34 cellular contexts compared by ENCODE assay signal in the genomic region with DNA sequence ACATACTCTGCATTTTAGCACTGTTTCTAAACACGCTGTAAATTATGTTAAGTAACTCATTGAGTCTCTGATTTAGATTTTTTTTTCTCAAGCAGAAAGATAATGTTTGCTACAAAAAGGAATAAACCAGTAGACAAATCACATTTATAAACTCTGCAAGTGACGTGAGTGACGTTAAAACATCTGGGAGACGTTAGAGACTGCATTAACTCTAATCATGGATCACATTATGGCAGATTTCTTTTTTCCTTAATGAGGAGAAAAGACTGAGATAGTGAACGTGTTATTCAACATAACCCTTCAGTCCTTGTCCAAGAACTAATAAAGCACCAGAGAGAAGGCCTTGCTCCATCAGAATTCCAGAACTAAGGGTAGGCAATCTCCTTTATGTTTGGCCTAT. TPM values are rescaled to one million over a fixed set of nuclear protein-coding genes. Genes with fewer than 3 reads are reported as not detected.
"Had no signal": no experiment of that assay in that cellular context is flagged by ENCODE, and none has a peak within 500 bp of the region (broad histone marks: within the 10 kb centered on the region; RNA-seq: fewer than 3 reads in every experiment).

No MANE protein-coding gene starts in this region.

- H3K9me3 ChIP-seq: body of pancreas, gastrocnemius medialis, heart left ventricle had no signal

- H3K4me3 Mint-ChIP-seq: activated B cell treated with CpG ODN at 0.5 μM for 24 hours; activated CD8-positive, alpha-beta T cell treated with anti-CD3 and anti-CD28 coated beads for 36 hours; activated naive CD8-positive, alpha-beta T cell; activated T-cell treated with anti-CD3 and anti-CD28 coated beads, Interleukin-2, amount 50 U/mL, for 4 hours; activated T-helper 17 cell treated with anti-CD3 and anti-CD28 coated beads, Interleukin-2, amount 50 U/mL, for 72 hours; T-cell; T-helper 1 cell treated with Interleukin-12 subunit alpha and Interleukin-12 subunit beta and Interleukin-4 antibody, amounts not matched to agents 30 μg/mL and 1 μg/mL, for 36 hours; T-helper 2 cell treated with Interferon-gamma antibody and Interleukin-4, amounts not matched to agents 5 μg/mL and 100 μg/mL, for 36 hours had no signal

- H3K27me3 ChIP-seq: body of pancreas, gastrocnemius medialis, heart left ventricle had no signal

- ATAC-seq: activated CD4-positive, CD25-positive, alpha-beta regulatory T cell treated with anti-CD3 and anti-CD28 coated beads, Interleukin-2, amount 50 U/mL, for 24 hours; activated CD8-positive, alpha-beta T cell treated with anti-CD3 and anti-CD28 coated beads for 36 hours; activated T-cell treated with anti-CD3 and anti-CD28 coated beads, Interleukin-2, amount 50 U/mL, for 4 hours; activated T-helper 17 cell treated with anti-CD3 and anti-CD28 coated beads, Interleukin-2, amount 50 U/mL, for 72 hours; body of pancreas; esophagus mucosa; foreskin keratinocyte; gastrocnemius medialis; heart left ventricle; T-cell had no signal

- H3K4me3 ChIP-seq: body of pancreas, gastrocnemius medialis, heart left ventricle had no signal

- DNase-seq: activated B cell treated with CpG ODN at 0.5 μM for 24 hours; activated CD4-positive, alpha-beta T cell treated with anti-CD3 and anti-CD28 coated beads for 48 hours; activated CD4-positive, alpha-beta T cell treated with anti-CD3 and anti-CD28 coated beads, Interleukin-2, amount 50 U/mL, for 1 hour; activated CD4-positive, alpha-beta T cell treated with anti-CD3 and anti-CD28 coated beads, Interleukin-2, amount 50 U/mL, for 48 hours; activated CD8-positive, alpha-beta memory T cell treated with anti-CD3 and anti-CD28 coated beads for 24 hours; activated CD8-positive, alpha-beta T cell treated with anti-CD3 and anti-CD28 coated beads for 36 hours; activated effector memory CD4-positive, alpha-beta T cell treated with Interleukin-2 at 50 U/mL for 16 hours; activated gamma-delta T cell treated with Interleukin-2 at 50 U/mL for 16 hours; activated naive CD4-positive, alpha-beta T cell treated with anti-CD3 and anti-CD28 coated beads, Interleukin-2, amount 50 U/mL, for 16 hours; activated naive CD4-positive, alpha-beta T cell treated with Interleukin-2 at 50 U/mL for 16 hours; activated T-cell treated with anti-CD3 and anti-CD28 coated beads, Interleukin-2, amount 50 U/mL, for 4 hours; amniotic stem cell; anterior cingulate cortex; body of pancreas; caudate nucleus; cortex of kidney; dermis blood vessel endothelial cell; effector CD8-positive, alpha-beta T cell; foreskin keratinocyte; gastrocnemius medialis; glutamatergic neuron; heart left ventricle; T-cell; T1000; WERI-Rb-1 had no signal

- H3K27ac Mint-ChIP-seq: activated B cell treated with CpG ODN at 0.5 μM for 24 hours; activated CD8-positive, alpha-beta T cell treated with anti-CD3 and anti-CD28 coated beads for 36 hours; activated naive CD8-positive, alpha-beta T cell; activated T-helper 17 cell treated with anti-CD3 and anti-CD28 coated beads, Interleukin-2, amount 50 U/mL, for 72 hours; T-cell; T-helper 1 cell treated with Interleukin-12 subunit alpha and Interleukin-12 subunit beta and Interleukin-4 antibody, amounts not matched to agents 30 μg/mL and 1 μg/mL, for 36 hours; T-helper 2 cell treated with Interferon-gamma antibody and Interleukin-4, amounts not matched to agents 5 μg/mL and 100 μg/mL, for 36 hours had no signal

- FAIRE-seq: colon, endometrium, endothelial cell of umbilical vein had no signal

- H3K9me3 Mint-ChIP-seq: activated B cell treated with CpG ODN at 0.5 μM for 24 hours; activated CD8-positive, alpha-beta T cell treated with anti-CD3 and anti-CD28 coated beads for 36 hours; activated T-cell treated with anti-CD3 and anti-CD28 coated beads, Interleukin-2, amount 50 U/mL, for 4 hours; activated T-helper 17 cell treated with anti-CD3 and anti-CD28 coated beads, Interleukin-2, amount 50 U/mL, for 72 hours; T-cell; T-helper 1 cell treated with Interleukin-12 subunit alpha and Interleukin-12 subunit beta and Interleukin-4 antibody, amounts not matched to agents 30 μg/mL and 1 μg/mL, for 36 hours; T-helper 2 cell treated with Interferon-gamma antibody and Interleukin-4, amounts not matched to agents 5 μg/mL and 100 μg/mL, for 36 hours had no signal

- H3K36me3 ChIP-seq: gastrocnemius medialis, heart left ventricle, WERI-Rb-1 had no signal

- H3K27ac ChIP-seq: body of pancreas, foreskin keratinocyte, gastrocnemius medialis, heart left ventricle, WERI-Rb-1 had no signal

- H3K36me3 Mint-ChIP-seq: activated naive CD8-positive, alpha-beta T cell; T-cell had no signal

- H3K4me1 Mint-ChIP-seq: activated B cell treated with CpG ODN at 0.5 μM for 24 hours; activated T-helper 17 cell treated with anti-CD3 and anti-CD28 coated beads, Interleukin-2, amount 50 U/mL, for 72 hours; T-cell had no signal

- H3K27me3 Mint-ChIP-seq: activated B cell treated with CpG ODN at 0.5 μM for 24 hours; activated CD8-positive, alpha-beta T cell treated with anti-CD3 and anti-CD28 coated beads for 36 hours; activated naive CD8-positive, alpha-beta T cell; activated T-helper 17 cell treated with anti-CD3 and anti-CD28 coated beads, Interleukin-2, amount 50 U/mL, for 72 hours had no signal

- H3K4me1 ChIP-seq: body of pancreas, foreskin keratinocyte, gastrocnemius medialis had no signal

RNA-seq across cellular contexts. Expression of a gene that starts 31.0 kb away (rescaled TPM):
- total RNA-seq: activated B cell treated with CpG ODN at 0.5 μM for 24 hours; activated CD8-positive, alpha-beta T cell treated with anti-CD3 and anti-CD28 coated beads for 36 hours; foreskin keratinocyte; T-cell had no signal
